ENCODE assay signal across 35 cellular contexts in genomic region chr3:95725770-95726169, GRCh38.
"Had no signal": no experiment of that assay in that cellular context is flagged by ENCODE, and none has a peak within 500 bp of the region (broad histone marks: within the 10 kb centered on the region; RNA-seq: fewer than 3 reads in every experiment).

No MANE protein-coding gene starts in this region.

- H3K9me3 ChIP-seq: MG63 had no signal

- H3K4me3 ChIP-seq: MG63 had no signal

- H3K27me3 ChIP-seq: MG63 had no signal

- H3K36me3 ChIP-seq: MG63 had no signal

- DNase-seq: Karpas-422, Kasumi-1, MG63, MM.1S, MV-4-11, NCI-H1048, NCI-H1092, NCI-H1092 treated with DMSO at 0.1 percent for 48 hours, NCI-H1105, NCI-H1105 treated with DMSO at 0.1 percent for 48 hours, NCI-H1417, NCI-H1417 treated with DMSO at 0.1 percent for 48 hours, NCI-H1436, NCI-H1436 treated with DMSO at 0.1 percent for 48 hours, NCI-H146, NCI-H1694, NCI-H1694 treated with DMSO at 0.1 percent for 48 hours, NCI-H187, NCI-H187 treated with DMSO at 0.1 percent for 48 hours, NCI-H1930, NCI-H2029, NCI-H2029 treated with DMSO at 0.1 percent for 48 hours, NCI-H2081, NCI-H2081 treated with DMSO at 0.1 percent for 48 hours, NCI-H2107, NCI-H2171, NCI-H2171 treated with DMSO at 0.1 percent for 48 hours, NCI-H2227 treated with DMSO at 0.1 percent for 48 hours, NCI-H226, NCI-H345, NCI-H446, NCI-H446 treated with DMSO at 0.1 percent for 48 hours, NCI-H510A, NCI-H510A treated with DMSO at 0.1 percent for 48 hours, NCI-H524 had no signal
